In the genomic region with DNA sequence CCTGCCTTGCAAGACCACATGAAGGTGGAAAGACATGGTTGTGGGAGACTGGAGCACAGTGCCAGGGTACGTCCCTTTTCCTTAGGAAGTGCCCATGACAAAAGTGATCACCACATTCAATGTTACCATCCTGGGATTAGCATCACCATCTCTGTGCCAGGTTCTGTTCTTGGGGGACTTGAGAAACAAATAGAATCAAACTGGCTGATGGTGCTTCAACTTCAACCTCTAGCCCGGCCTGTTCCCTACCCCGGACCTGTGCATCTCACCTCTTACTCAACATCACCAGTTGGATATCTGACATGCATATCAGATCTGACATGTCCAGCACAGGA, we compare ENCODE assay signal across 22 cellular contexts.
DNase-seq lines count a peak whose midpoint lies in the region; ATAC-seq and TF ChIP-seq lines count a peak whose summit lies in the region.
"Had no signal": no experiment of that assay in that cellular context is flagged by ENCODE, and none has a peak within 500 bp of the region (broad histone marks: within the 10 kb centered on the region; RNA-seq: fewer than 3 reads in every experiment).

No MANE protein-coding gene starts in this region.

- no peaks in the 10 kb centered on the region for H3K36me3 ChIP-seq in vagina
- no peaks in the 10 kb centered on the region for H3K36me3 ChIP-seq in effector memory CD4-positive, alpha-beta T cell (ENCODE audit: control insufficient read depth, insufficient read depth, low read length)
- no peaks in the 10 kb centered on the region for H3K36me3 ChIP-seq in hepatocyte (replicated peaks; ENCODE audit: insufficient read depth, low read depth)
- H3K36me3 ChIP-seq: HAP-1 had no signal

- intact Hi-C loops in activated CD8-positive, alpha-beta T cell treated with anti-CD3 and anti-CD28 coated beads for 36 hours (cut with micrococcal nuclease), result no loop called here
- intact Hi-C loops in vagina (cut with DNase I), result no loop called here

- H2AFZ ChIP-seq in hepatocyte, result no peak overlapping the region
- H2AFZ ChIP-seq: PC-9 had no signal

- CTCF ChIA-PET in activated CD8-positive, alpha-beta T cell treated with anti-CD3 and anti-CD28 coated beads, Interleukin-2, amount 10 ng/mL, durations not matched to agents 7 days and 5 days (lab: Charles Lee), result no interaction called here
- CTCF ChIA-PET in activated CD8-positive, alpha-beta T cell treated with anti-CD3 and anti-CD28 coated beads for 36 hours (lab: Charles Lee), result no interaction called here

- no peak for ATAC-seq in activated CD8-positive, alpha-beta T cell treated with anti-CD3 and anti-CD28 coated beads, Interleukin-2, amount 10 ng/mL, durations not matched to agents 7 days and 5 days
- no peak for ATAC-seq in activated CD8-positive, alpha-beta T cell treated with anti-CD3 and anti-CD28 coated beads for 36 hours
- ATAC-seq: CD8-positive, alpha-beta T cell had no signal

- no peaks in the 10 kb centered on the region for H4K20me1 ChIP-seq in hepatocyte (ENCODE audit: insufficient read depth, poor library complexity, severe bottlenecking)

- no peak for TF ChIP-seq CTCF in activated CD8-positive, alpha-beta T cell treated with anti-CD3 and anti-CD28 coated beads for 36 hours (IDR thresholded peaks at IDR 0.05)
- no peak for TF ChIP-seq CTCF in vagina (IDR thresholded peaks at IDR 0.05)
- no peak for TF ChIP-seq CTCF in hepatocyte (IDR thresholded peaks at IDR 0.05; ENCODE audit: poor library complexity)

- DNase-seq in activated CD8-positive, alpha-beta T cell treated with anti-CD3 and anti-CD28 coated beads, Interleukin-2, amount 10 ng/mL, durations not matched to agents 7 days and 5 days, result peak; percentile 4
- no peak for DNase-seq in activated CD8-positive, alpha-beta T cell treated with anti-CD3 and anti-CD28 coated beads for 36 hours
- DNase-seq in germinal center (ENCODE audit: low spot score) (peak; percentile 0), mesenteric fat pad (ENCODE audit: low spot score) (peak; percentile 14), vagina (ENCODE audit: extremely low spot score in 2 of 2) (peak; percentile 74 to 75), D341Med (ENCODE audit: low spot score) (no peak), hepatocyte (ENCODE audit: low spot score) (no peak)
- DNase-seq in effector memory CD4-positive, alpha-beta T cell, result no peak
- DNase-seq: 8988T, AML-193, C1 segment of cervical spinal cord, KG1, NCI-H1092 treated with DMSO at 0.1 percent for 48 hours, NCI-H1436 treated with DMSO at 0.1 percent for 48 hours, NCI-H1930, NCI-H69, PC-9, RPMI8226, SHP77 had no signal

- no peak overlapping the region for H3K4me2 ChIP-seq in hepatocyte
- H3K4me2 ChIP-seq: PC-9 had no signal

- no peaks in the 10 kb centered on the region for H3K79me2 ChIP-seq in hepatocyte

- no peak for TF ChIP-seq POLR2A in vagina (IDR thresholded peaks at IDR 0.05)

- H3K9me3 ChIP-seq in vagina, result no peaks in the 10 kb centered on the region
- H3K9me3 ChIP-seq in effector memory CD4-positive, alpha-beta T cell (ENCODE audit: control insufficient read depth, low read length), result no peaks in the 10 kb centered on the region
- H3K9me3 ChIP-seq in hepatocyte (ENCODE audit: low read depth), result no peaks in the 10 kb centered on the region
- H3K9me3 ChIP-seq: HAP-1 had no signal

- no peak overlapping the region for H3K27ac ChIP-seq in vagina
- H3K27ac ChIP-seq in effector memory CD4-positive, alpha-beta T cell (ENCODE audit: insufficient read depth, low read length, poor library complexity, severe bottlenecking), result no peak overlapping the region
- no peak overlapping the region for H3K27ac ChIP-seq in hepatocyte
- H3K27ac ChIP-seq: HL-60, PC-9 had no signal

- H3K36me3 Mint-ChIP-seq in activated CD8-positive, alpha-beta T cell treated with anti-CD3 and anti-CD28 coated beads, Interleukin-2, amount 10 ng/mL, durations not matched to agents 7 days and 5 days (ENCODE audit: low read depth), result no peaks in the 10 kb centered on the region
- no peaks in the 10 kb centered on the region for H3K36me3 Mint-ChIP-seq in activated CD8-positive, alpha-beta T cell treated with anti-CD3 and anti-CD28 coated beads for 36 hours (ENCODE audit: low read depth)
- H3K36me3 Mint-ChIP-seq: CD8-positive, alpha-beta T cell had no signal

- H3K27me3 ChIP-seq in vagina, result no peaks in the 10 kb centered on the region
- H3K27me3 ChIP-seq in effector memory CD4-positive, alpha-beta T cell (replicated peaks; ENCODE audit: control insufficient read depth, insufficient read depth, low read length, poor library complexity, severe bottlenecking), result no peaks in the 10 kb centered on the region
- H3K27me3 ChIP-seq in hepatocyte, result no peaks in the 10 kb centered on the region

- H3K4me3 ChIP-seq in vagina (no peak overlapping the region), hepatocyte (no peak overlapping the region)
- H3K4me3 ChIP-seq in effector memory CD4-positive, alpha-beta T cell (ENCODE audit: insufficient read depth, low read depth, low read length, poor library complexity, severe bottlenecking), result no peak overlapping the region
- H3K4me3 ChIP-seq: HAP-1, PC-9 had no signal

- no peaks in the 10 kb centered on the region for H3K4me1 ChIP-seq in vagina
- H3K4me1 ChIP-seq in effector memory CD4-positive, alpha-beta T cell (ENCODE audit: control insufficient read depth, insufficient read depth, low read length, poor library complexity, severe bottlenecking), result no peaks in the 10 kb centered on the region
- H3K4me1 ChIP-seq in hepatocyte (ENCODE audit: insufficient read depth), result no peaks in the 10 kb centered on the region
- H3K4me1 ChIP-seq: HAP-1 had no signal

- no peaks in the 10 kb centered on the region for H3K4me1 Mint-ChIP-seq in activated CD8-positive, alpha-beta T cell treated with anti-CD3 and anti-CD28 coated beads, Interleukin-2, amount 10 ng/mL, durations not matched to agents 7 days and 5 days (ENCODE audit: low read depth)
- no peaks in the 10 kb centered on the region for H3K4me1 Mint-ChIP-seq in activated CD8-positive, alpha-beta T cell treated with anti-CD3 and anti-CD28 coated beads for 36 hours (ENCODE audit: low read depth)

- H3K9me3 Mint-ChIP-seq in activated CD8-positive, alpha-beta T cell treated with anti-CD3 and anti-CD28 coated beads, Interleukin-2, amount 10 ng/mL, durations not matched to agents 7 days and 5 days (ENCODE audit: insufficient read depth), result no peaks in the 10 kb centered on the region
- H3K9me3 Mint-ChIP-seq in activated CD8-positive, alpha-beta T cell treated with anti-CD3 and anti-CD28 coated beads for 36 hours, result no peaks in the 10 kb centered on the region
- H3K9me3 Mint-ChIP-seq: CD8-positive, alpha-beta T cell had no signal

- POLR2A ChIA-PET in activated CD8-positive, alpha-beta T cell treated with anti-CD3 and anti-CD28 coated beads, Interleukin-2, amount 10 ng/mL, durations not matched to agents 7 days and 5 days (lab: Charles Lee), result no interaction called here
- POLR2A ChIA-PET in activated CD8-positive, alpha-beta T cell treated with anti-CD3 and anti-CD28 coated beads for 36 hours (lab: Charles Lee), result no interaction called here

- 88% methylated on average over 3 of the region's 3 CpGs for WGBS in hepatocyte (ENCODE audit: low lambda C conversion rate, missing lambda C conversion rate)

- H3K27me3 Mint-ChIP-seq in activated CD8-positive, alpha-beta T cell treated with anti-CD3 and anti-CD28 coated beads, Interleukin-2, amount 10 ng/mL, durations not matched to agents 7 days and 5 days (ENCODE audit: low read depth), result peaks cover 6% of the 10 kb centered on the region
- peaks cover 11% of the 10 kb centered on the region for H3K27me3 Mint-ChIP-seq in activated CD8-positive, alpha-beta T cell treated with anti-CD3 and anti-CD28 coated beads for 36 hours

- no peak overlapping the region for H3K27ac Mint-ChIP-seq in activated CD8-positive, alpha-beta T cell treated with anti-CD3 and anti-CD28 coated beads, Interleukin-2, amount 10 ng/mL, durations not matched to agents 7 days and 5 days
- H3K27ac Mint-ChIP-seq in activated CD8-positive, alpha-beta T cell treated with anti-CD3 and anti-CD28 coated beads for 36 hours, result no peak overlapping the region
- H3K27ac Mint-ChIP-seq: CD8-positive, alpha-beta T cell had no signal

- no peak overlapping the region for H3K4me3 Mint-ChIP-seq in activated CD8-positive, alpha-beta T cell treated with anti-CD3 and anti-CD28 coated beads, Interleukin-2, amount 10 ng/mL, durations not matched to agents 7 days and 5 days
- no peak overlapping the region for H3K4me3 Mint-ChIP-seq in activated CD8-positive, alpha-beta T cell treated with anti-CD3 and anti-CD28 coated beads for 36 hours
- H3K4me3 Mint-ChIP-seq: CD8-positive, alpha-beta T cell had no signal

- no peaks in the 10 kb centered on the region for H3K9me2 ChIP-seq in hepatocyte (replicated peaks; ENCODE audit: insufficient read depth)

Comparison
In these comparisons a context has a peak if more than half of its experiments do, and no peak if none do; other contexts are left out.
1. DNase-seq: peak in activated CD8-positive, alpha-beta T cell treated with anti-CD3 and anti-CD28 coated beads, Interleukin-2, amount 10 ng/mL, durations not matched to agents 7 days and 5 days (single experiment), germinal center (single experiment), mesenteric fat pad (single experiment) and vagina (2 of 2); none in activated CD8-positive, alpha-beta T cell treated with anti-CD3 and anti-CD28 coated beads for 36 hours (single experiment), effector memory CD4-positive, alpha-beta T cell (0 of 3), D341Med (single experiment) and hepatocyte (single experiment).